ENCODE assay signal across 1 cellular context in the genomic region with DNA sequence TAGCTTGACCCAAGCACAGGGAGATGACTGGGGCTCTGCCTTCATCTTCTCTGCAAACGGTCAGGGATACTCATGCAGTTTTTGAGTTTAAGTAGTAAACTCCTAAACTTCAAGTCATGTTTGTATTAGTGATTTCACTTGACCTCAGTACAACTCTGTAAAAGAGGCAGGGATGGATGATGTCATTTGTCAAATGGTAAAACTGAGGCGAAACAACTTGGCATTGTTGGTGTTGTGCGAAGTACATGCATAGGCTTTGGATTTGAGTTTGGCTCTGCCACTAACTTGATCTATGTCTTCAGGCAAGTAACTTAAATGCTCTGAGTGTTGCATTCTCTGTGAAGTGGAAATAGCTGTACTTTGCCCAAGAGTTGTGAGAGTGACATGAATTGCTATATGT.
TF ChIP-seq lines count a peak whose summit lies in the region.

No MANE protein-coding gene starts in this region.

TF ChIP-seq in HepG2, 621 proteins besides CTCF, POLR2A, EP300 and RAD21:
- TF ChIP-seq NFIB (CRISPR knock-in tag; IDR thresholded peaks at IDR 0.05; ENCODE audit: borderline replicate concordance) (no peak), ZSCAN12 (CRISPR knock-in tag; IDR thresholded peaks at IDR 0.05) (no peak), HHEX (CRISPR knock-in tag; IDR thresholded peaks at IDR 0.05) (no peak), MLX (CRISPR knock-in tag; IDR thresholded peaks at IDR 0.05) (no peak), ATF7 (IDR thresholded peaks at IDR 0.05) (peak; percentile 67), ATF7 (CRISPR knock-in tag; IDR thresholded peaks at IDR 0.05) (no peak)
- TF ChIP-seq, protein P1, sequence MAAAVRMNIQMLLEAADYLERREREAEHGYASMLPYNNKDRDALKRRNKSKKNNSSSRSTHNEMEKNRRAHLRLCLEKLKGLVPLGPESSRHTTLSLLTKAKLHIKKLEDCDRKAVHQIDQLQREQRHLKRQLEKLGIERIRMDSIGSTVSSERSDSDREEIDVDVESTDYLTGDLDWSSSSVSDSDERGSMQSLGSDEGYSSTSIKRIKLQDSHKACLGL (CRISPR knock-in tag; IDR thresholded peaks at IDR 0.05): no peak
